In the genomic region with DNA sequence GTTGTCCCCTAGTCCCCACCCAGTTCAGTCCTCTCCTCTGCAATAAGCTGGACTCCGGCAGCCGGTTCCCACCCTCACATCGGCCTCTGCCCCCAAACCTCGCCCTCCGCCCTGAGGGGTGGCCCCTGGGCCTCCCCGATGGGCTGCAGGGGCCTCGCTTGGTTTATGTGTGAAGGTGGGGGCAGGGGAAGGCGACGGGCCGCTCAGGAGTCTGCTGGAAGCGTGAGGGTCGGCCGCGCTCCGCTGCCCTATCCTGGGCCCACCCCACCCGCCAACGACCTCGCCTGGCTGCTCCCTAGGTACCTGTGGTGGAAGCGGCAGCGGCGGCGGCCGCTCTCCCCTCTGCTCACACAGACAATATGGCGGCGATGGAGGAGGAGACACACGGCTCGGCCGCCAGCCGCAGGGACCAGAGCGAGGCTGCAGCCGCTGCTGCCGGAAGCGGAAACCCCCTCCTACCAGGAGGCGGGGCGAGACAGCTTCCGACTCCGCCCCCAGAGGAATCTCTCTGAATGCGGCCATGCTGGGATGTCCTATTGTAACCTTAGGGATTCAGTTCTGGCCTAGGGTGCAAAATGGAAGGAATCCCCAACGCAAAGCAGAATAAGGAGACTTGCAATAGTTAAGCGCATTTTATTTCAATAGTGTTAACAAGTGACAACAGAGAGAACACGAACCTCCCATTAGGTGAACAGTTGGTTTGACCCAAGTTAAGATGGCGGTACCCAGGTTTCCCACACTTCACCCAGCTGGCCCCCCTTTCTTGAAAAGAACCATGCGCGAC, we compare ENCODE assay signal across 1 cellular context.
TF ChIP-seq lines count a peak whose summit lies in the region.

A gene (minus strand): TSS at position 422 of the 784 bp plus-strand sequence. CDS start 35,239 bp downstream, outside the sequence.

TF ChIP-seq in HepG2, 621 proteins besides CTCF, POLR2A, EP300 and RAD21 (continued from another document and continues in another):
- TF ChIP-seq, protein P1, sequence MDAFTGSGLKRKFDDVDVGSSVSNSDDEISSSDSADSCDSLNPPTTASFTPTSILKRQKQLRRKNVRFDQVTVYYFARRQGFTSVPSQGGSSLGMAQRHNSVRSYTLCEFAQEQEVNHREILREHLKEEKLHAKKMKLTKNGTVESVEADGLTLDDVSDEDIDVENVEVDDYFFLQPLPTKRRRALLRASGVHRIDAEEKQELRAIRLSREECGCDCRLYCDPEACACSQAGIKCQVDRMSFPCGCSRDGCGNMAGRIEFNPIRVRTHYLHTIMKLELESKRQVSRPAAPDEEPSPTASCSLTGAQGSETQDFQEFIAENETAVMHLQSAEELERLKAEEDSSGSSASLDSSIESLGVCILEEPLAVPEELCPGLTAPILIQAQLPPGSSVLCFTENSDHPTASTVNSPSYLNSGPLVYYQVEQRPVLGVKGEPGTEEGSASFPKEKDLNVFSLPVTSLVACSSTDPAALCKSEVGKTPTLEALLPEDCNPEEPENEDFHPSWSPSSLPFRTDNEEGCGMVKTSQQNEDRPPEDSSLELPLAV (CRISPR knock-in tag; conservative IDR thresholded peaks at IDR 0.05; ENCODE audit: low read depth): 0 out of 2 replicates have a peak, but pooled peaks have one; percentile 23
- TF ChIP-seq ZBTB7A (CRISPR knock-in tag; IDR thresholded peaks at IDR 0.05): no peak; the same call in 1 of the 2 replicates
- TF ChIP-seq, protein P2, sequence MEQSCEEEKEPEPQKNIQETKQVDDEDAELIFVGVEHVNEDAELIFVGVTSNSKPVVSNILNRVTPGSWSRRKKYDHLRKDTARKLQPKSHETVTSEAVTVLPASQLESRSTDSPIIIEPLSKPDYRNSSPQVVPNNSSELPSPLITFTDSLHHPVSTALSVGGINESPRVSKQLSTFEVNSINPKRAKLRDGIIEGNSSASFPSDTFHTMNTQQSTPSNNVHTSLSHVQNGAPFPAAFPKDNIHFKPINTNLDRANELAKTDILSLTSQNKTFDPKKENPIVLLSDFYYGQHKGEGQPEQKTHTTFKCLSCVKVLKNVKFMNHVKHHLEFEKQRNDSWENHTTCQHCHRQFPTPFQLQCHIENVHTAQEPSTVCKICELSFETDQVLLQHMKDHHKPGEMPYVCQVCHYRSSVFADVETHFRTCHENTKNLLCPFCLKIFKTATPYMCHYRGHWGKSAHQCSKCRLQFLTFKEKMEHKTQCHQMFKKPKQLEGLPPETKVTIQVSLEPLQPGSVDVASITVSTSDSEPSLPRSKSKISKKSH (CRISPR knock-in tag; IDR thresholded peaks at IDR 0.05; ENCODE audit: borderline replicate concordance): peak; percentile 48; the same call in 1 of the 2 replicates
- peak; percentile 83 for TF ChIP-seq FOXK1 (CRISPR knock-in tag; IDR thresholded peaks at IDR 0.05; ENCODE audit: borderline replicate concordance, low read depth)
- no peak for TF ChIP-seq ZNF570 (CRISPR knock-in tag; IDR thresholded peaks at IDR 0.05; ENCODE audit: borderline replicate concordance)
- TF ChIP-seq SRSF4 (IDR thresholded peaks at IDR 0.05; ENCODE audit: low read depth, low read length, poor library complexity, severe bottlenecking): no peak
- no peak for TF ChIP-seq ZNF12 (CRISPR knock-in tag; IDR thresholded peaks at IDR 0.05)
- TF ChIP-seq ETV6 (CRISPR knock-in tag; conservative IDR thresholded peaks at IDR 0.05): peak; percentile 92
- TF ChIP-seq, protein P3, sequence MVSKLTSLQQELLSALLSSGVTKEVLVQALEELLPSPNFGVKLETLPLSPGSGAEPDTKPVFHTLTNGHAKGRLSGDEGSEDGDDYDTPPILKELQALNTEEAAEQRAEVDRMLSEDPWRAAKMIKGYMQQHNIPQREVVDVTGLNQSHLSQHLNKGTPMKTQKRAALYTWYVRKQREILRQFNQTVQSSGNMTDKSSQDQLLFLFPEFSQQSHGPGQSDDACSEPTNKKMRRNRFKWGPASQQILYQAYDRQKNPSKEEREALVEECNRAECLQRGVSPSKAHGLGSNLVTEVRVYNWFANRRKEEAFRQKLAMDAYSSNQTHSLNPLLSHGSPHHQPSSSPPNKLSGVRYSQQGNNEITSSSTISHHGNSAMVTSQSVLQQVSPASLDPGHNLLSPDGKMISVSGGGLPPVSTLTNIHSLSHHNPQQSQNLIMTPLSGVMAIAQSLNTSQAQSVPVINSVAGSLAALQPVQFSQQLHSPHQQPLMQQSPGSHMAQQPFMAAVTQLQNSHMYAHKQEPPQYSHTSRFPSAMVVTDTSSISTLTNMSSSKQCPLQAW (CRISPR knock-in tag; IDR thresholded peaks at IDR 0.05): peak; percentile 93
- peak; percentile 87 for TF ChIP-seq ZNF430 (CRISPR knock-in tag; IDR thresholded peaks at IDR 0.05)
- TF ChIP-seq, protein P4, sequence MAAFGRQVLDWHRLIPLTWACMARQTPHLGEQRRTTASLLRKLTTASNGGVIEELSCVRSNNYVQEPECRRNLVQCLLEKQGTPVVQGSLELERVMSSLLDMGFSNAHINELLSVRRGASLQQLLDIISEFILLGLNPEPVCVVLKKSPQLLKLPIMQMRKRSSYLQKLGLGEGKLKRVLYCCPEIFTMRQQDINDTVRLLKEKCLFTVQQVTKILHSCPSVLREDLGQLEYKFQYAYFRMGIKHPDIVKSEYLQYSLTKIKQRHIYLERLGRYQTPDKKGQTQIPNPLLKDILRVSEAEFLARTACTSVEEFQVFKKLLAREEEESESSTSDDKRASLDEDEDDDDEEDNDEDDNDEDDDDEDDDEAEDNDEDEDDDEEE (CRISPR knock-in tag; IDR thresholded peaks at IDR 0.05): peak; percentile 68; the same call in 1 of the 2 replicates
- no peak for TF ChIP-seq HHEX (CRISPR knock-in tag; IDR thresholded peaks at IDR 0.05)
- peak; percentile 66; the same call in 1 of the 2 replicates for TF ChIP-seq BCL6 (CRISPR knock-in tag; IDR thresholded peaks at IDR 0.05)
- TF ChIP-seq, protein P5, sequence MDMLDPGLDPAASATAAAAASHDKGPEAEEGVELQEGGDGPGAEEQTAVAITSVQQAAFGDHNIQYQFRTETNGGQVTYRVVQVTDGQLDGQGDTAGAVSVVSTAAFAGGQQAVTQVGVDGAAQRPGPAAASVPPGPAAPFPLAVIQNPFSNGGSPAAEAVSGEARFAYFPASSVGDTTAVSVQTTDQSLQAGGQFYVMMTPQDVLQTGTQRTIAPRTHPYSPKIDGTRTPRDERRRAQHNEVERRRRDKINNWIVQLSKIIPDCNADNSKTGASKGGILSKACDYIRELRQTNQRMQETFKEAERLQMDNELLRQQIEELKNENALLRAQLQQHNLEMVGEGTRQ (IDR thresholded peaks at IDR 0.05; ENCODE audit: low read depth, low read length): no peak
- TF ChIP-seq, protein P5 (CRISPR knock-in tag; IDR thresholded peaks at IDR 0.05; ENCODE audit: borderline replicate concordance): no peak
- 0 out of 2 replicates have a peak, but pooled peaks have one; percentile 27 for TF ChIP-seq ZNF839 (CRISPR knock-in tag; IDR thresholded peaks at IDR 0.05; ENCODE audit: borderline replicate concordance)
- TF ChIP-seq, protein P6, sequence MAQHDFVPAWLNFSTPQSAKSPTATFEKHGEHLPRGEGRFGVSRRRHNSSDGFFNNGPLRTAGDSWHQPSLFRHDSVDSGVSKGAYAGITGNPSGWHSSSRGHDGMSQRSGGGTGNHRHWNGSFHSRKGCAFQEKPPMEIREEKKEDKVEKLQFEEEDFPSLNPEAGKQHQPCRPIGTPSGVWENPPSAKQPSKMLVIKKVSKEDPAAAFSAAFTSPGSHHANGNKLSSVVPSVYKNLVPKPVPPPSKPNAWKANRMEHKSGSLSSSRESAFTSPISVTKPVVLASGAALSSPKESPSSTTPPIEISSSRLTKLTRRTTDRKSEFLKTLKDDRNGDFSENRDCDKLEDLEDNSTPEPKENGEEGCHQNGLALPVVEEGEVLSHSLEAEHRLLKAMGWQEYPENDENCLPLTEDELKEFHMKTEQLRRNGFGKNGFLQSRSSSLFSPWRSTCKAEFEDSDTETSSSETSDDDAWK (CRISPR knock-in tag; IDR thresholded peaks at IDR 0.05): no peak
- TF ChIP-seq STAT5B (CRISPR knock-in tag; IDR thresholded peaks at IDR 0.05): no peak; the same call in 1 of the 2 replicates
- TF ChIP-seq NFYB (CRISPR knock-in tag; IDR thresholded peaks at IDR 0.05): no peak; the same call in 1 of the 2 replicates
- TF ChIP-seq, protein P7, sequence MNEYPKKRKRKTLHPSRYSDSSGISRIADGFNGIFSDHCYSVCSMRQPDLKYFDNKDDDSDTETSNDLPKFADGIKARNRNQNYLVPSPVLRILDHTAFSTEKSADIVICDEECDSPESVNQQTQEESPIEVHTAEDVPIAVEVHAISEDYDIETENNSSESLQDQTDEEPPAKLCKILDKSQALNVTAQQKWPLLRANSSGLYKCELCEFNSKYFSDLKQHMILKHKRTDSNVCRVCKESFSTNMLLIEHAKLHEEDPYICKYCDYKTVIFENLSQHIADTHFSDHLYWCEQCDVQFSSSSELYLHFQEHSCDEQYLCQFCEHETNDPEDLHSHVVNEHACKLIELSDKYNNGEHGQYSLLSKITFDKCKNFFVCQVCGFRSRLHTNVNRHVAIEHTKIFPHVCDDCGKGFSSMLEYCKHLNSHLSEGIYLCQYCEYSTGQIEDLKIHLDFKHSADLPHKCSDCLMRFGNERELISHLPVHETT (CRISPR knock-in tag; conservative IDR thresholded peaks at IDR 0.05): peak; percentile 85
- TF ChIP-seq, protein P8, sequence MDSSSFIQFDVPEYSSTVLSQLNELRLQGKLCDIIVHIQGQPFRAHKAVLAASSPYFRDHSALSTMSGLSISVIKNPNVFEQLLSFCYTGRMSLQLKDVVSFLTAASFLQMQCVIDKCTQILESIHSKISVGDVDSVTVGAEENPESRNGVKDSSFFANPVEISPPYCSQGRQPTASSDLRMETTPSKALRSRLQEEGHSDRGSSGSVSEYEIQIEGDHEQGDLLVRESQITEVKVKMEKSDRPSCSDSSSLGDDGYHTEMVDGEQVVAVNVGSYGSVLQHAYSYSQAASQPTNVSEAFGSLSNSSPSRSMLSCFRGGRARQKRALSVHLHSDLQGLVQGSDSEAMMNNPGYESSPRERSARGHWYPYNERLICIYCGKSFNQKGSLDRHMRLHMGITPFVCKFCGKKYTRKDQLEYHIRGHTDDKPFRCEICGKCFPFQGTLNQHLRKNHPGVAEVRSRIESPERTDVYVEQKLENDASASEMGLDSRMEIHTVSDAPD (CRISPR knock-in tag; IDR thresholded peaks at IDR 0.05): peak; percentile 32; the same call in 1 of the 2 replicates
- TF ChIP-seq SAFB2 (CRISPR knock-in tag; IDR thresholded peaks at IDR 0.05; ENCODE audit: borderline replicate concordance, low read depth): peak; percentile 73; the same call in 1 of the 2 replicates
- TF ChIP-seq, protein P9, sequence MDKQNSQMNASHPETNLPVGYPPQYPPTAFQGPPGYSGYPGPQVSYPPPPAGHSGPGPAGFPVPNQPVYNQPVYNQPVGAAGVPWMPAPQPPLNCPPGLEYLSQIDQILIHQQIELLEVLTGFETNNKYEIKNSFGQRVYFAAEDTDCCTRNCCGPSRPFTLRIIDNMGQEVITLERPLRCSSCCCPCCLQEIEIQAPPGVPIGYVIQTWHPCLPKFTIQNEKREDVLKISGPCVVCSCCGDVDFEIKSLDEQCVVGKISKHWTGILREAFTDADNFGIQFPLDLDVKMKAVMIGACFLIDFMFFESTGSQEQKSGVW (CRISPR knock-in tag; IDR thresholded peaks at IDR 0.05; ENCODE audit: borderline replicate concordance): no peak
- peak; percentile 92 for TF ChIP-seq TARDBP (CRISPR knock-in tag; IDR thresholded peaks at IDR 0.05)
- TF ChIP-seq ATAD3A (CRISPR knock-in tag; IDR thresholded peaks at IDR 0.05): 0 out of 2 replicates have a peak, but pooled peaks have one; percentile 9
- TF ChIP-seq FOXA3 (CRISPR knock-in tag; IDR thresholded peaks at IDR 0.05): 0 out of 2 replicates have a peak, but pooled peaks have one; percentile 60
- TF ChIP-seq TCF7 (IDR thresholded peaks at IDR 0.05; ENCODE audit: low read depth): no peak
- TF ChIP-seq TEAD2 (CRISPR knock-in tag; IDR thresholded peaks at IDR 0.05): 0 out of 2 replicates have a peak, but pooled peaks have one; percentile 18
- TF ChIP-seq ZIK1 (CRISPR knock-in tag; IDR thresholded peaks at IDR 0.05; ENCODE audit: borderline replicate concordance, low read depth): 0 out of 2 replicates have a peak, but pooled peaks have one; percentile 24
- TF ChIP-seq NR3C1 (CRISPR knock-in tag; IDR thresholded peaks at IDR 0.05): peak; percentile 92
- no peak for TF ChIP-seq JUNB (CRISPR knock-in tag; IDR thresholded peaks at IDR 0.05; ENCODE audit: borderline replicate concordance)
- peak; percentile 89 for TF ChIP-seq ZNF883 (CRISPR knock-in tag; IDR thresholded peaks at IDR 0.05; ENCODE audit: not compliant biosample characterization)
- TF ChIP-seq TCF7L2 (IDR thresholded peaks at IDR 0.05; ENCODE audit: low read depth, low read length): no peak
- no peak for TF ChIP-seq SMARCE1 (IDR thresholded peaks at IDR 0.05; ENCODE audit: borderline replicate concordance)
- TF ChIP-seq ZNF234 (CRISPR knock-in tag; conservative IDR thresholded peaks at IDR 0.05): peak; percentile 95
- no peak for TF ChIP-seq ZNF7 (CRISPR knock-in tag; IDR thresholded peaks at IDR 0.05)
- no peak for TF ChIP-seq KDM1A (CRISPR knock-in tag; IDR thresholded peaks at IDR 0.05)
- peak; percentile 85 for TF ChIP-seq HNRNPLL (IDR thresholded peaks at IDR 0.05; ENCODE audit: low read depth, low read length, poor library complexity, severe bottlenecking)
- peak; percentile 96 for TF ChIP-seq MIER3 (CRISPR knock-in tag; IDR thresholded peaks at IDR 0.05; ENCODE audit: borderline replicate concordance)
- TF ChIP-seq, protein P10, sequence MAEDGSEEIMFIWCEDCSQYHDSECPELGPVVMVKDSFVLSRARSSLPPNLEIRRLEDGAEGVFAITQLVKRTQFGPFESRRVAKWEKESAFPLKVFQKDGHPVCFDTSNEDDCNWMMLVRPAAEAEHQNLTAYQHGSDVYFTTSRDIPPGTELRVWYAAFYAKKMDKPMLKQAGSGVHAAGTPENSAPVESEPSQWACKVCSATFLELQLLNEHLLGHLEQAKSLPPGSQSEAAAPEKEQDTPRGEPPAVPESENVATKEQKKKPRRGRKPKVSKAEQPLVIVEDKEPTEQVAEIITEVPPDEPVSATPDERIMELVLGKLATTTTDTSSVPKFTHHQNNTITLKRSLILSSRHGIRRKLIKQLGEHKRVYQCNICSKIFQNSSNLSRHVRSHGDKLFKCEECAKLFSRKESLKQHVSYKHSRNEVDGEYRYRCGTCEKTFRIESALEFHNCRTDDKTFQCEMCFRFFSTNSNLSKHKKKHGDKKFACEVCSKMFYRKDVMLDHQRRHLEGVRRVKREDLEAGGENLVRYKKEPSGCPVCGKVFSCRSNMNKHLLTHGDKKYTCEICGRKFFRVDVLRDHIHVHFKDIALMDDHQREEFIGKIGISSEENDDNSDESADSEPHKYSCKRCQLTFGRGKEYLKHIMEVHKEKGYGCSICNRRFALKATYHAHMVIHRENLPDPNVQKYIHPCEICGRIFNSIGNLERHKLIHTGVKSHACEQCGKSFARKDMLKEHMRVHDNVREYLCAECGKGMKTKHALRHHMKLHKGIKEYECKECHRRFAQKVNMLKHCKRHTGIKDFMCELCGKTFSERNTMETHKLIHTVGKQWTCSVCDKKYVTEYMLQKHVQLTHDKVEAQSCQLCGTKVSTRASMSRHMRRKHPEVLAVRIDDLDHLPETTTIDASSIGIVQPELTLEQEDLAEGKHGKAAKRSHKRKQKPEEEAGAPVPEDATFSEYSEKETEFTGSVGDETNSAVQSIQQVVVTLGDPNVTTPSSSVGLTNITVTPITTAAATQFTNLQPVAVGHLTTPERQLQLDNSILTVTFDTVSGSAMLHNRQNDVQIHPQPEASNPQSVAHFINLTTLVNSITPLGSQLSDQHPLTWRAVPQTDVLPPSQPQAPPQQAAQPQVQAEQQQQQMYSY (CRISPR knock-in tag; IDR thresholded peaks at IDR 0.05): peak; percentile 68; the same call in 1 of the 2 replicates
